8 cellular contexts compared by ENCODE assay signal in genomic region chr2:99489758-99490087, GRCh38. TPM values are rescaled to one million over a fixed set of nuclear protein-coding genes. Genes with fewer than 3 reads are reported as not detected.
A peak's percentile ranks its signal among the peaks of the same experiment; 100 is the strongest.
DNase-seq lines count a peak whose midpoint lies in the region; ATAC-seq, FAIRE-seq and TF ChIP-seq lines count a peak whose summit lies in the region.

Gene REV1 (minus strand): TSS chr2:99490017. CDS start chr2:99464975, 25,042 bp downstream.

- H3K27me3 ChIP-seq in keratinocyte (ENCODE audit: control insufficient read depth, extremely low read depth, insufficient read depth, low read length) (no peaks in the 10 kb centered on the region), stomach smooth muscle (ENCODE audit: control insufficient read depth in 1 of 2, insufficient read depth in 2 of 2, low read length in 2 of 2) (no peaks in the 10 kb centered on the region)

- H3K36me3 Mint-ChIP-seq in activated naive CD4-positive, alpha-beta T cell treated with anti-CD3 and anti-CD28 coated beads, Interleukin-2, amount 50 U/mL, for 24 hours = peaks cover 3% of the 10 kb centered on the region

- dilution Hi-C loops in keratinocyte (cut with MboI; ENCODE audit: extremely low pct_ligation_motif_present, low sequenced_read_pairs) = no loop called here

- H3K9me3 ChIP-seq in keratinocyte (ENCODE audit: control insufficient read depth, low read depth, low read length) = no peaks in the 10 kb centered on the region
- no peaks in the 10 kb centered on the region for H3K9me3 ChIP-seq in stomach smooth muscle (ENCODE audit: control insufficient read depth in 2 of 2, low read length in 2 of 2)

- TF ChIP-seq CTCF in astrocyte of the spinal cord (IDR thresholded peaks at IDR 0.05; ENCODE audit: low read depth, low read length) = no peak
- TF ChIP-seq CTCF in keratinocyte (optimal IDR thresholded peaks at IDR 0.05 in 1 of 3, IDR thresholded peaks at IDR 0.05 in 1 of 3, conservative IDR thresholded peaks at IDR 0.05 in 1 of 3; ENCODE audit: extremely low read depth in 1 of 3, insufficient read depth in 2 of 3, low read length in 3 of 3) = no peak

- H3K9ac ChIP-seq in keratinocyte (ENCODE audit: control insufficient read depth, extremely low read depth, insufficient read depth, low read length) = peak within 1 kb of the TSS; percentile 98
- H3K9ac ChIP-seq in stomach smooth muscle (ENCODE audit: low read length in 2 of 2) = peak within 1 kb of the TSS; percentile 86 to 87

- peak within 1 kb of the TSS; percentile 96 for H2AFZ ChIP-seq in keratinocyte (ENCODE audit: control insufficient read depth, low read length)

- in situ Hi-C loops in astrocyte of the spinal cord (cut with HindIII; ENCODE audit: low sequenced_read_pairs) = no loop called here

- H3K27ac ChIP-seq in keratinocyte (ENCODE audit: control insufficient read depth, insufficient read depth, low read length) (peak within 1 kb of the TSS; percentile 97), stomach smooth muscle (ENCODE audit: low read length) (peak within 1 kb of the TSS; percentile 80)

- peak within 1 kb of the TSS; percentile 98 for H3K27ac Mint-ChIP-seq in activated naive CD4-positive, alpha-beta T cell treated with anti-CD3 and anti-CD28 coated beads, Interleukin-2, amount 50 U/mL, for 24 hours

- FAIRE-seq in keratinocyte (lab: Jason Lieb, UNC) = no peak

- DNase-seq in activated naive CD4-positive, alpha-beta T cell treated with Interleukin-2 at 50 U/mL for 16 hours = no peak
- DNase-seq in astrocyte of the spinal cord (ENCODE audit: low read depth, low spot score) (no peak), keratinocyte (ENCODE audit: low read depth, low spot score) (no peak), T-helper 9 cell (no peak), Kasumi-1 (lab: John Stamatoyannopoulos, UW) (no peak)

- H3K9me1 ChIP-seq in keratinocyte (ENCODE audit: control insufficient read depth, extremely low read depth, insufficient read depth, low read length) = no peaks in the 10 kb centered on the region

- H4K20me1 ChIP-seq in keratinocyte (ENCODE audit: control insufficient read depth, extremely low read depth, insufficient read depth, low read length) = no peaks in the 10 kb centered on the region

- no peak for ATAC-seq in HG02840 (IDR thresholded peaks at IDR 0.05; ENCODE audit: low FRiP score, unreplicated experiment)

- H3K4me1 ChIP-seq in keratinocyte (ENCODE audit: control insufficient read depth, extremely low read depth, insufficient read depth, low read length) (peaks cover 30% of the 10 kb centered on the region), stomach smooth muscle (ENCODE audit: control insufficient read depth, insufficient read depth, low read length) (peaks cover 16% of the 10 kb centered on the region)

- H3K4me2 ChIP-seq in keratinocyte (ENCODE audit: control insufficient read depth, extremely low read depth, insufficient read depth, low read depth, low read length) = peak within 1 kb of the TSS; percentile 96

- H3K79me2 ChIP-seq in keratinocyte (ENCODE audit: control insufficient read depth, insufficient read depth, low read length) = peaks cover 47% of the 10 kb centered on the region

- no peaks in the 10 kb centered on the region for H3K36me3 ChIP-seq in keratinocyte (ENCODE audit: control insufficient read depth in 2 of 2, extremely low read depth in 1 of 2, insufficient read depth in 2 of 2, low read length in 2 of 2)
- no peaks in the 10 kb centered on the region for H3K36me3 ChIP-seq in stomach smooth muscle (ENCODE audit: control insufficient read depth in 2 of 2, insufficient read depth in 2 of 2, low read length in 2 of 2)

- H3K9me3 Mint-ChIP-seq in activated naive CD4-positive, alpha-beta T cell treated with anti-CD3 and anti-CD28 coated beads, Interleukin-2, amount 50 U/mL, for 24 hours = no peaks in the 10 kb centered on the region

- H3K4me1 Mint-ChIP-seq in activated naive CD4-positive, alpha-beta T cell treated with anti-CD3 and anti-CD28 coated beads, Interleukin-2, amount 50 U/mL, for 24 hours = peaks cover 46% of the 10 kb centered on the region

- peak within 1 kb of the TSS; percentile 88 for H3K4me3 ChIP-seq in astrocyte of the spinal cord (ENCODE audit: low read depth, low read length)
- peak within 1 kb of the TSS; percentile 81 to 84 (median 83) for H3K4me3 ChIP-seq in keratinocyte (ENCODE audit: control insufficient read depth in 2 of 3, extremely low read depth in 1 of 3, insufficient read depth in 2 of 3, low read depth in 1 of 3, low read length in 3 of 3)
- peak within 1 kb of the TSS; percentile 79 to 92 for H3K4me3 ChIP-seq in stomach smooth muscle (ENCODE audit: low read length in 2 of 2)

- H3K27me3 Mint-ChIP-seq in activated naive CD4-positive, alpha-beta T cell treated with anti-CD3 and anti-CD28 coated beads, Interleukin-2, amount 50 U/mL, for 24 hours = no peaks in the 10 kb centered on the region

- peak within 1 kb of the TSS; percentile 96 for H3K4me3 Mint-ChIP-seq in activated naive CD4-positive, alpha-beta T cell treated with anti-CD3 and anti-CD28 coated beads, Interleukin-2, amount 50 U/mL, for 24 hours

RNA-seq across cellular contexts. Expression of gene REV1, which starts in this region (rescaled TPM):
- polyA plus RNA-seq in keratinocyte = 28.9 to 56.4 TPM (median 42.6 TPM) in 3 replicates
- polyA plus RNA-seq in keratinocyte (2011; ENCODE audit: low read depth) = 73.5 TPM
- polyA plus RNA-seq in keratinocyte (2011; cell fraction: cytosol; rRNA removed) = 11.1 and 23.3 TPM in 2 replicates
- 90.3 and 107 TPM in 2 replicates for polyA plus RNA-seq in keratinocyte (2011; cell fraction: nucleus; rRNA removed)
- polyA plus RNA-seq in keratinocyte (2012; ENCODE audit: low replicate concordance) = 24.2 and 32.7 TPM in 2 replicates
- polyA minus RNA-seq in keratinocyte = 33.0 to 89.6 TPM (median 33.4 TPM) in 3 replicates
- polyA minus RNA-seq in keratinocyte (2011; cell fraction: cytosol; rRNA and poly(A)+ RNA removed) = 16.7 TPM
- polyA minus RNA-seq in keratinocyte (2011; cell fraction: nucleus; rRNA and poly(A)+ RNA removed) = 58.5 and 130 TPM in 2 replicates
